Comparison of ENCODE assay signal across 17 cellular contexts in the genomic region with DNA sequence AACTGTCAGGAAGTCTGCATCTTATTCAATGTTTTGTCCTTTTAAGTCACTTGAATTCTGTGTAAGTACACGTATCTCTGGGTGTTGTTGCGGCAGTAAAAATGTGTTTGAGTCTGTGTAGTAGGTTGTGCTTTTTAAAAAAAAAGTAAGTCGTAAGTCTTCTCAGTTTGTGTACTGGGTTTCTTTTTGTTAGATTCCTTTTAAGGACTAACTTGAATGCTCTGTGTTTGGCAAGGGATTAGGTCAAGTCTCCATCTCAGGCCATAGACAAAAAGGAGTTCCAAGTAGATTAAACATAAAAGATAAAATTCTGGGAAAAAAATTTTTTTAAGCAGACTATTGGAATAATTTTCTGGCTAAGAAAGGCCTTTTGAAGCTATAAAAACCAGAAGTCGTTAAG.
A peak's percentile ranks its signal among the peaks of the same experiment; 100 is the strongest.
DNase-seq lines count a peak whose midpoint lies in the region; TF ChIP-seq lines count a peak whose summit lies in the region.
"Had no signal": no experiment of that assay in that cellular context is flagged by ENCODE, and none has a peak within 500 bp of the region (broad histone marks: within the 10 kb centered on the region; RNA-seq: fewer than 3 reads in every experiment).

No MANE protein-coding gene starts in this region.

- peak overlapping the region; percentile 79 for H3K27ac ChIP-seq in VCaP
- peak overlapping the region; percentile 76 for H3K27ac ChIP-seq in epithelial cell of prostate
- H3K27ac ChIP-seq in thyroid gland: peak overlapping the region in 2 of 3 donors; percentile 46 to 49
- H3K27ac ChIP-seq: BLaER1, SJCRH30 had no signal

- H3K27me3 ChIP-seq in thyroid gland: no peaks in the 10 kb centered on the region
- H3K27me3 ChIP-seq: BLaER1, cardiac muscle cell, SJCRH30 had no signal

- no peak for TF ChIP-seq POLR2A in thyroid gland (IDR thresholded peaks at IDR 0.05)

- H3K4me3 ChIP-seq in thyroid gland (replicated peaks in 1 of 3): no peak overlapping the region
- H3K4me3 ChIP-seq: BLaER1, cardiac muscle cell, SJCRH30 had no signal

- peaks cover 7% of the 10 kb centered on the region for H3K4me1 Mint-ChIP-seq in nephron
- H3K4me1 Mint-ChIP-seq: activated CD4-positive, alpha-beta T cell treated with anti-CD3 and anti-CD28 coated beads, Interleukin-2, amount 10 ng/mL, durations not matched to agents 7 days and 5 days; activated naive CD4-positive, alpha-beta T cell treated with anti-CD3 and anti-CD28 coated beads, Interleukin-2, amount 50 U/mL, for 24 hours; memory B cell had no signal

- H3K9me3 ChIP-seq in thyroid gland: no peaks in the 10 kb centered on the region
- H3K9me3 ChIP-seq: BLaER1, SJCRH30 had no signal

- H3K4me3 Mint-ChIP-seq in nephron: no peak overlapping the region
- H3K4me3 Mint-ChIP-seq: activated CD4-positive, alpha-beta T cell treated with anti-CD3 and anti-CD28 coated beads, Interleukin-2, amount 10 ng/mL, durations not matched to agents 7 days and 5 days; activated naive CD4-positive, alpha-beta T cell treated with anti-CD3 and anti-CD28 coated beads, Interleukin-2, amount 50 U/mL, for 24 hours; effector memory CD8-positive, alpha-beta T cell; memory B cell had no signal

- WGBS in thyroid gland, 2 donors: 77 to 81% methylated on average over 4 of the region's 4 CpGs

- H3K4me1 ChIP-seq in thyroid gland: peaks cover 12 to 13% of the 10 kb centered on the region in 2 donors
- H3K4me1 ChIP-seq: BLaER1 had no signal

- H3K36me3 Mint-ChIP-seq in nephron (ENCODE audit: low read depth): peaks cover 33% of the 10 kb centered on the region
- H3K36me3 Mint-ChIP-seq: memory B cell had no signal

- H3K9me3 Mint-ChIP-seq in nephron: no peaks in the 10 kb centered on the region
- H3K9me3 Mint-ChIP-seq: activated CD4-positive, alpha-beta T cell treated with anti-CD3 and anti-CD28 coated beads, Interleukin-2, amount 10 ng/mL, durations not matched to agents 7 days and 5 days; activated naive CD4-positive, alpha-beta T cell treated with anti-CD3 and anti-CD28 coated beads, Interleukin-2, amount 50 U/mL, for 24 hours; effector memory CD8-positive, alpha-beta T cell; memory B cell had no signal

- H3K36me3 ChIP-seq in thyroid gland: peaks cover 4 to 5% of the 10 kb centered on the region in 2 donors

- H3K27me3 Mint-ChIP-seq in nephron (ENCODE audit: low read depth): no peaks in the 10 kb centered on the region
- H3K27me3 Mint-ChIP-seq: activated CD4-positive, alpha-beta T cell treated with anti-CD3 and anti-CD28 coated beads, Interleukin-2, amount 10 ng/mL, durations not matched to agents 7 days and 5 days; effector memory CD8-positive, alpha-beta T cell had no signal

- H3K27ac Mint-ChIP-seq in nephron: peak overlapping the region; percentile 27 to 90 (median 66)
- H3K27ac Mint-ChIP-seq: activated CD4-positive, alpha-beta T cell treated with anti-CD3 and anti-CD28 coated beads, Interleukin-2, amount 10 ng/mL, durations not matched to agents 7 days and 5 days; activated naive CD4-positive, alpha-beta T cell treated with anti-CD3 and anti-CD28 coated beads, Interleukin-2, amount 50 U/mL, for 24 hours; memory B cell had no signal

- no peak for DNase-seq in epithelial cell of prostate (ENCODE audit: low read depth, low spot score)
- DNase-seq in thyroid gland: no peak
- no peak for DNase-seq in dedifferentiated amniotic fluid mesenchymal stem cell (ENCODE audit: extremely low spot score)
- DNase-seq in D341Med (ENCODE audit: low spot score): no peak
- no peak for DNase-seq in HPDE6-E6E7 (ENCODE audit: extremely low spot score)
- DNase-seq: activated CD4-positive, alpha-beta T cell treated with anti-CD3 and anti-CD28 coated beads, Interleukin-2, amount 10 ng/mL, durations not matched to agents 7 days and 5 days; activated T-cell treated with anti-CD3 and anti-CD28 coated beads, Interleukin-2, amount 50 U/mL, for 1 hour; effector memory CD8-positive, alpha-beta T cell; foreskin melanocyte; stimulated activated CD4-positive, alpha-beta T cell treated with anti-CD3 and anti-CD28 coated beads, Interleukin-12 subunit alpha, Interleukin-12 subunit beta, amount 100 ng/mL, for 4 hours had no signal

- intact Hi-C loops in thyroid gland (cut with DNase I): no loop called here

- TF ChIP-seq CTCF in VCaP (conservative IDR thresholded peaks at IDR 0.05) (no peak), nephron (IDR thresholded peaks at IDR 0.05; ENCODE audit: unreplicated experiment in 3 of 3) (no peak), thyroid gland (IDR thresholded peaks at IDR 0.05) (no peak)
